ENCODE assay signal across 8 cellular contexts in the genomic region with DNA sequence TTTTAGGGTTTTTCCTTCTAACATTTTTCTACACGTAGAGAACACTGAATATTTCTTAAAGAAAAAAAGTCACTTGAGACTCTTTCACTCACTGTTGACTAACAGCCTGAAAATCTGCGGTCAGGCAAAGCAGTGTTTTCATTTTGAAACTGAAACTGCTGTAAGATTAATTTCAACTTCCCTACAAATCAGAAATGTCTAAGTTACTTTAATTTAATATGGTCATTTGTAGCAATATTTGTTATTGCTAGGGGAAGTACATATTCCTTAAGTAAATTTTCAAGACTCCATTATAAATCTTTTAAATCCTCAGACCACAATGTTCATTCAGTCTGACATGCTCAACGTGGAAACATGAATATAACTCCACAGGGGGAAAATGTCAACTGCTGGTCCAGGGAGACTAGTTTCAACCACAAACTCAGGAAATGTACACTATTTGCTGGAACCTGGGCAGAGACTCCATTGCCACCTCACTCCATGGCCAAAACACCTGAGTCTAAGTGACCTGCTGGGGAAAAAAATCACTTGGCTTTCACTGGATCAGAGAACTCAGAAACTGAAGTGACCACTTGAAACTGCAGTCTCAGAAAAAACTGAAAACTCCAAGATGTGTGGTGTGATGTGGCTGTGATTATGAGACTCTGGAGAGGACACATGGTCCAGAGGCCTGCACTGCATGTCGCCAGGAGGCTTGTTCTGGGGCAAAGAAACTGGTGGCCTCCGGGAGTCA.
DNase-seq lines count a peak whose midpoint lies in the region; ATAC-seq, FAIRE-seq and TF ChIP-seq lines count a peak whose summit lies in the region.

No MANE protein-coding gene starts in this region.

- H3K9me3 ChIP-seq in Karpas-422 (ENCODE audit: low read length) (no peaks in the 10 kb centered on the region), muscle layer of colon (ENCODE audit: low read length) (no peaks in the 10 kb centered on the region), A673 (ENCODE audit: low read depth, low read length, poor library complexity, severe bottlenecking) (no peaks in the 10 kb centered on the region)

- ATAC-seq in GM21576 (IDR thresholded peaks at IDR 0.05; ENCODE audit: unreplicated experiment) = peak; percentile 91

- DNase-seq in GM12892 (ENCODE audit: insufficient read length) (peak; percentile 16), Karpas-422 (peak; percentile 48), amniotic stem cell (lab: John Stamatoyannopoulos, UW) (peak; percentile 50), OCI-M2 (lab: John Stamatoyannopoulos, UW; ENCODE audit: unreplicated experiment) (no peak), A673 (ENCODE audit: low spot score) (no peak)
- DNase-seq in activated CD4-positive, CD25-positive, alpha-beta regulatory T cell (lab: John Stamatoyannopoulos, UW) = no peak

- H3K4me1 ChIP-seq in Karpas-422 (ENCODE audit: low read length) = peaks cover 11% of the 10 kb centered on the region
- H3K4me1 ChIP-seq in muscle layer of colon (ENCODE audit: insufficient read depth, low read length) = peaks cover 40% of the 10 kb centered on the region
- H3K4me1 ChIP-seq in A673 (ENCODE audit: insufficient read depth, low read length, poor library complexity, severe bottlenecking) = no peaks in the 10 kb centered on the region

- no peaks in the 10 kb centered on the region for H3K79me2 ChIP-seq in Karpas-422 (ENCODE audit: low read length)

- H4K20me1 ChIP-seq in Karpas-422 (ENCODE audit: insufficient read depth, low read depth, low read length) = no peaks in the 10 kb centered on the region

- H3K4me3 ChIP-seq in Karpas-422 (ENCODE audit: low read length) = no peak overlapping the region
- peak overlapping the region in 1 of 2 donors; percentile 52 for H3K4me3 ChIP-seq in muscle layer of colon (ENCODE audit: low read depth in 1 of 2, low read length in 2 of 2)
- H3K4me3 ChIP-seq in A673 (ENCODE audit: low read depth, low read length, poor library complexity, severe bottlenecking) = no peak overlapping the region

- TF ChIP-seq CTCF in A673 (conservative IDR thresholded peaks at IDR 0.05; ENCODE audit: low read depth, low read length) = no peak

- H2AFZ ChIP-seq in Karpas-422 (ENCODE audit: low read length) = no peak overlapping the region; the same call in 1 of the 2 replicates

- H3K4me2 ChIP-seq in Karpas-422 (ENCODE audit: low read depth, low read length, poor library complexity, severe bottlenecking) = peak overlapping the region; percentile 30

- BruUV-seq in A673 (replicated peaks; lab: Mats Ljungman, UMichigan) = no TSS peak

- no peak for FAIRE-seq in GM12892 (lab: Jason Lieb, UNC)

- POLR2A ChIA-PET in A673 (lab: Charles Lee; ENCODE audit: low non-redundant PET) = no interaction called here

- H3K9ac ChIP-seq in Karpas-422 (ENCODE audit: low read length) (no peak overlapping the region), muscle layer of colon (ENCODE audit: low read length) (peak overlapping the region; percentile 24)

- intact Hi-C loops in A673 (cut with micrococcal nuclease; ENCODE audit: unreplicated experiment) = no loop called here

- TF ChIP-seq POLR2A in GM12892 (IDR thresholded peaks at IDR 0.05; ENCODE audit: low read depth, low read length) = no peak

- H3K27me3 ChIP-seq in Karpas-422 (ENCODE audit: low read length) (no peaks in the 10 kb centered on the region), muscle layer of colon (ENCODE audit: control insufficient read depth in 1 of 2, insufficient read depth in 2 of 2, low read length in 2 of 2) (no peaks in the 10 kb centered on the region), A673 (replicated peaks; ENCODE audit: insufficient read depth, low read depth, low read length, poor library complexity) (peaks cover 7% of the 10 kb centered on the region)

- no peaks in the 10 kb centered on the region for H3K9me2 ChIP-seq in Karpas-422 (replicated peaks; ENCODE audit: insufficient read depth, low read length)

- no peak overlapping the region for H3K27ac ChIP-seq in Karpas-422 (ENCODE audit: low read length)
- no peak overlapping the region for H3K27ac ChIP-seq in muscle layer of colon (ENCODE audit: low read depth, low read length)
- H3K27ac ChIP-seq in A673 (ENCODE audit: low read depth, low read length, poor library complexity, severe bottlenecking) = no peak overlapping the region

- H3K36me3 ChIP-seq in Karpas-422 (ENCODE audit: insufficient read depth, low read length) = no peaks in the 10 kb centered on the region
- H3K36me3 ChIP-seq in muscle layer of colon (ENCODE audit: insufficient read depth, low read length) = no peaks in the 10 kb centered on the region
- no peaks in the 10 kb centered on the region for H3K36me3 ChIP-seq in A673 (ENCODE audit: insufficient read depth, low read length, poor library complexity, severe bottlenecking)

- CTCF ChIA-PET in A673 (lab: Charles Lee) = no interaction called here

Comparison
In these comparisons a context has a peak if more than half of its experiments do, and no peak if none do; other contexts are left out.
1. DNase-seq: peak in GM12892 (single experiment), Karpas-422 (single experiment) and amniotic stem cell (single experiment); none in OCI-M2 (single experiment), A673 (single experiment) and activated CD4-positive, CD25-positive, alpha-beta regulatory T cell (0 of 4).